In genomic region chr17:78753316-78754250, GRCh38 we compare ENCODE assay signal across 19 cellular contexts. TPM values are rescaled to one million over a fixed set of nuclear protein-coding genes. Genes with fewer than 3 reads are reported as not detected.
A peak's percentile ranks its signal among the peaks of the same experiment; 100 is the strongest.
DNase-seq lines count a peak whose midpoint lies in the region; ATAC-seq, FAIRE-seq and TF ChIP-seq lines count a peak whose summit lies in the region.
"Had no signal": no experiment of that assay in that cellular context is flagged by ENCODE, and none has a peak within 500 bp of the region (broad histone marks: within the 10 kb centered on the region; RNA-seq: fewer than 3 reads in every experiment).

No MANE protein-coding gene starts in this region.

- H3K4me1 ChIP-seq in HepG2 (ENCODE audit: insufficient read depth, low read length): peaks cover 83% of the 10 kb centered on the region
- H3K4me1 ChIP-seq in right lobe of liver: peaks cover 0 to 58% (median 25%) of the 10 kb centered on the region in 4 donors
- peaks cover 25 to 61% (median 26%) of the 10 kb centered on the region in 4 donors for H3K4me1 ChIP-seq in upper lobe of left lung

- no peak for TF ChIP-seq EP300 in HepG2 (IDR thresholded peaks at IDR 0.05; ENCODE audit: low read depth in 2 of 2, low read length in 2 of 2)
- TF ChIP-seq EP300 in HepG2 (CRISPR knock-in tag; IDR thresholded peaks at IDR 0.05; ENCODE audit: borderline replicate concordance): no peak
- no peak for TF ChIP-seq EP300 in upper lobe of left lung (IDR thresholded peaks at IDR 0.05)

- H3K4me3 Mint-ChIP-seq in activated B cell treated with CpG ODN at 0.5 μM for 24 hours: no peak overlapping the region
- peak overlapping the region; percentile 34 for H3K4me3 Mint-ChIP-seq in central memory CD8-positive, alpha-beta T cell
- peak overlapping the region; percentile 64 for H3K4me3 Mint-ChIP-seq in stimulated activated naive CD8-positive, alpha-beta T cell treated with anti-CD3 and anti-CD28 coated beads, Interleukin-15, Interleukin-2, amounts not matched to agents 100 ng/mL and 50 ng/mL, for 24 hours

- H3K4me3 ChIP-seq in HepG2 (replicated peaks in 1 of 3; ENCODE audit: insufficient read depth in 1 of 3, low read depth in 2 of 3, low read length in 3 of 3) (no peak overlapping the region), right lobe of liver (no peak overlapping the region), upper lobe of left lung (no peak overlapping the region)
- H3K4me3 ChIP-seq: adrenal gland had no signal

- TF ChIP-seq RAD21 in HepG2 (CRISPR knock-in tag; IDR thresholded peaks at IDR 0.05): no peak

- H3K4me2 ChIP-seq in HepG2 (ENCODE audit: low read depth, low read length): no peak overlapping the region

- peaks cover 78% of the 10 kb centered on the region for H3K79me2 ChIP-seq in HepG2 (ENCODE audit: insufficient read depth, low read length)

- CTCF ChIA-PET in HepG2 (lab: Yijun Ruan, JAX; ENCODE audit: low intra/inter-chr PET ratio, low total read pairs) (no interaction called here), activated B cell treated with CpG ODN at 0.5 μM for 24 hours (lab: Charles Lee) (interaction anchor here (1.9 kb wide), 1 partner anchor 23 kb away, joined by 5 read pairs; no protein-coding TSS in a partner anchor)

- in situ Hi-C loops in HepG2 (cut with HindIII; ENCODE audit: extremely low pct_ligation_motif_present, low pct_unique_long_range_greater_than_20kb): no loop called here

- H3K4me1 Mint-ChIP-seq in activated B cell treated with CpG ODN at 0.5 μM for 24 hours: peaks cover 92% of the 10 kb centered on the region
- peaks cover 75% of the 10 kb centered on the region for H3K4me1 Mint-ChIP-seq in central memory CD8-positive, alpha-beta T cell
- peaks cover 94% of the 10 kb centered on the region for H3K4me1 Mint-ChIP-seq in stimulated activated naive CD8-positive, alpha-beta T cell treated with anti-CD3 and anti-CD28 coated beads, Interleukin-15, Interleukin-2, amounts not matched to agents 100 ng/mL and 50 ng/mL, for 24 hours (ENCODE audit: low read depth)

- DNase-seq in HepG2 (ENCODE audit: low spot score) (no peak), right lobe of liver (no peak), activated B cell treated with CpG ODN at 0.5 μM for 24 hours (no peak), upper lobe of left lung (no peak)
- DNase-seq in central memory CD8-positive, alpha-beta T cell (ENCODE audit: low spot score in 2 of 2): no peak
- DNase-seq: adrenal gland, cerebellar nuclear complex, DND-41, mesenchymal stem cell, MM.1S, NCI-H2081, NCI-H774, right cardiac atrium had no signal

- H4K20me1 ChIP-seq in HepG2 (ENCODE audit: insufficient read depth, low read length): no peaks in the 10 kb centered on the region

- no TSS peak for BruUV-seq in HepG2 (replicated peaks; lab: Mats Ljungman, UMichigan)

- intact Hi-C loops in HepG2 (cut with micrococcal nuclease; ENCODE audit: unreplicated experiment): no loop called here
- intact Hi-C loops in right lobe of liver (cut with DNase I): no loop called here
- intact Hi-C loops in activated B cell treated with CpG ODN at 0.5 μM for 24 hours (cut with micrococcal nuclease): no loop called here

- POLR2A ChIA-PET in HepG2 (lab: Yijun Ruan, JAX) (no interaction called here), activated B cell treated with CpG ODN at 0.5 μM for 24 hours (lab: Charles Lee) (interaction anchor here (0.7 to 0.9 kb wide), 2 partner anchors 17 to 52 kb away, joined by 3 to 4 read pairs; no protein-coding TSS in a partner anchor)

- no peak overlapping the region for H2AFZ ChIP-seq in HepG2 (ENCODE audit: low read length)

- H3K27ac ChIP-seq in HepG2 (ENCODE audit: extremely low read length, insufficient read depth, low read length) (peak overlapping the region; percentile 93), right lobe of liver (no peak overlapping the region), upper lobe of left lung (no peak overlapping the region)
- H3K27ac ChIP-seq: adrenal gland had no signal

- 97% methylated on average over 13 of the region's 13 CpGs for WGBS in HepG2 (ENCODE audit: low lambda C conversion rate)
- 72% methylated on average over 12 of the region's 13 CpGs for WGBS in right lobe of liver (ENCODE audit: insufficient coverage, low coverage, low lambda C conversion rate, missing lambda C conversion rate)
- 80 to 85% methylated on average over 13 of the region's 13 CpGs for WGBS in upper lobe of left lung, 2 donors

- no peaks in the 10 kb centered on the region for H3K36me3 ChIP-seq in HepG2 (replicated peaks in 1 of 2; ENCODE audit: control insufficient read depth in 1 of 2, insufficient read depth in 2 of 2, low read length in 2 of 2)
- no peaks in the 10 kb centered on the region for H3K36me3 ChIP-seq in right lobe of liver
- H3K36me3 ChIP-seq in upper lobe of left lung: no peaks in the 10 kb centered on the region
- H3K36me3 ChIP-seq: adrenal gland had no signal

- H3K9ac ChIP-seq in HepG2 (ENCODE audit: insufficient read depth, low read depth, low read length): no peak overlapping the region

- TF ChIP-seq CTCF in HepG2 (CRISPR knock-in tag; IDR thresholded peaks at IDR 0.05): no peak
- no peak for TF ChIP-seq CTCF in right lobe of liver (IDR thresholded peaks at IDR 0.05)
- no peak for TF ChIP-seq CTCF in activated B cell treated with CpG ODN at 0.5 μM for 24 hours (IDR thresholded peaks at IDR 0.05)
- TF ChIP-seq CTCF in upper lobe of left lung (IDR thresholded peaks at IDR 0.05): no peak

- H3K27me3 ChIP-seq in HepG2 (ENCODE audit: control insufficient read depth in 1 of 2, insufficient read depth in 2 of 2, low read length in 2 of 2) (no peaks in the 10 kb centered on the region), right lobe of liver (no peaks in the 10 kb centered on the region), upper lobe of left lung (no peaks in the 10 kb centered on the region)
- H3K27me3 ChIP-seq: adrenal gland had no signal

- H3K27me3 Mint-ChIP-seq in activated B cell treated with CpG ODN at 0.5 μM for 24 hours: no peaks in the 10 kb centered on the region
- no peaks in the 10 kb centered on the region for H3K27me3 Mint-ChIP-seq in central memory CD8-positive, alpha-beta T cell
- H3K27me3 Mint-ChIP-seq in stimulated activated naive CD8-positive, alpha-beta T cell treated with anti-CD3 and anti-CD28 coated beads, Interleukin-15, Interleukin-2, amounts not matched to agents 100 ng/mL and 50 ng/mL, for 24 hours: no peaks in the 10 kb centered on the region

- no peak for TF ChIP-seq POLR2A in HepG2 (IDR thresholded peaks at IDR 0.05; ENCODE audit: insufficient read depth in 1 of 2, low read depth in 2 of 2, low read length in 2 of 2)
- TF ChIP-seq POLR2A in right lobe of liver (IDR thresholded peaks at IDR 0.05): no peak
- TF ChIP-seq POLR2A in upper lobe of left lung (IDR thresholded peaks at IDR 0.05): no peak

- FAIRE-seq in HepG2 (lab: Jason Lieb, UNC): no peak
- FAIRE-seq: endothelial cell of umbilical vein, HTR-8/SVneo had no signal

- peak overlapping the region; percentile 86 for H3K27ac Mint-ChIP-seq in activated B cell treated with CpG ODN at 0.5 μM for 24 hours
- H3K27ac Mint-ChIP-seq in central memory CD8-positive, alpha-beta T cell (ENCODE audit: low read depth): no peak overlapping the region
- H3K27ac Mint-ChIP-seq in stimulated activated naive CD8-positive, alpha-beta T cell treated with anti-CD3 and anti-CD28 coated beads, Interleukin-15, Interleukin-2, amounts not matched to agents 100 ng/mL and 50 ng/mL, for 24 hours: peak overlapping the region; percentile 90

- no peaks in the 10 kb centered on the region for H3K9me3 ChIP-seq in HepG2 (ENCODE audit: low read length)
- H3K9me3 ChIP-seq in right lobe of liver: no peaks in the 10 kb centered on the region
- no peaks in the 10 kb centered on the region for H3K9me3 ChIP-seq in upper lobe of left lung
- H3K9me3 ChIP-seq: adrenal gland had no signal

- no peaks in the 10 kb centered on the region for H3K9me3 Mint-ChIP-seq in activated B cell treated with CpG ODN at 0.5 μM for 24 hours
- no peaks in the 10 kb centered on the region for H3K9me3 Mint-ChIP-seq in central memory CD8-positive, alpha-beta T cell
- H3K9me3 Mint-ChIP-seq in stimulated activated naive CD8-positive, alpha-beta T cell treated with anti-CD3 and anti-CD28 coated beads, Interleukin-15, Interleukin-2, amounts not matched to agents 100 ng/mL and 50 ng/mL, for 24 hours: no peaks in the 10 kb centered on the region

- no peak for ATAC-seq in HepG2
- ATAC-seq in right lobe of liver: no peak
- ATAC-seq in activated B cell treated with CpG ODN at 0.5 μM for 24 hours (ENCODE audit: low read depth): no peak
- no peak for ATAC-seq in central memory CD8-positive, alpha-beta T cell (replicated peaks; ENCODE audit: extremely low read depth, poor library complexity, severe bottlenecking)
- ATAC-seq in HG03432 (IDR thresholded peaks at IDR 0.05; ENCODE audit: unreplicated experiment): no peak
- ATAC-seq in upper lobe of left lung (ENCODE audit: low FRiP score in 2 of 2): no peak
- no peak for ATAC-seq in HG03139 (IDR thresholded peaks at IDR 0.05; ENCODE audit: unreplicated experiment)
- ATAC-seq: right cardiac atrium, Right ventricle myocardium inferior had no signal

- peaks cover 10% of the 10 kb centered on the region for H3K36me3 Mint-ChIP-seq in activated B cell treated with CpG ODN at 0.5 μM for 24 hours (ENCODE audit: low read depth)
- peaks cover 24% of the 10 kb centered on the region for H3K36me3 Mint-ChIP-seq in central memory CD8-positive, alpha-beta T cell (ENCODE audit: insufficient read depth)
- H3K36me3 Mint-ChIP-seq in stimulated activated naive CD8-positive, alpha-beta T cell treated with anti-CD3 and anti-CD28 coated beads, Interleukin-15, Interleukin-2, amounts not matched to agents 100 ng/mL and 50 ng/mL, for 24 hours (ENCODE audit: low read depth): no peaks in the 10 kb centered on the region

RNA-seq across cellular contexts. Expression of gene CYTH1, which starts 28.5 kb away (rescaled TPM):
- total RNA-seq in HepG2 (2016; rRNA removed; fragmentation: Illumina TruSeq; extraction: Trizol): 20.1 and 21.3 TPM in 2 replicates
- 4.6 and 4.8 TPM in 2 replicates for total RNA-seq in HepG2 (2016; cell fraction: cytosol; rRNA removed; fragmentation: Illumina TruSeq; extraction: Trizol; ENCODE audit: low read depth)
- 20.2 and 20.6 TPM in 2 replicates for total RNA-seq in HepG2 (2016; cell fraction: insoluble cytoplasmic fraction; rRNA removed; fragmentation: Illumina TruSeq; extraction: Trizol)
- 12.9 and 13.2 TPM in 2 replicates for total RNA-seq in HepG2 (2016; cell fraction: membrane; rRNA removed; fragmentation: Illumina TruSeq; extraction: Trizol)
- 21.3 and 24.7 TPM in 2 replicates for total RNA-seq in HepG2 (2016; cell fraction: nucleus; rRNA removed; fragmentation: Illumina TruSeq; extraction: Trizol)
- 48.9 and 66.5 TPM in 2 replicates for polyA plus RNA-seq in HepG2 (2011; rRNA removed)
- 36.2 and 36.3 TPM in 2 replicates for polyA plus RNA-seq in HepG2 (2011; cell fraction: cytosol; rRNA removed)
- polyA plus RNA-seq in HepG2 (2011; cell fraction: nucleus; rRNA removed): 233 and 263 TPM in 2 replicates
- 33.2 and 38.1 TPM in 2 replicates for polyA plus RNA-seq in HepG2 (2012)
- 2.0 TPM in 2 replicates for polyA plus RNA-seq in HepG2 (2016; cell fraction: cytosol; fragmentation: Illumina TruSeq; extraction: Trizol; ENCODE audit: low read depth)
- polyA plus RNA-seq in HepG2 (2016; cell fraction: insoluble cytoplasmic fraction; fragmentation: Illumina TruSeq; extraction: Trizol; ENCODE audit: low read depth): 22.9 and 27.1 TPM in 2 replicates
- polyA plus RNA-seq in HepG2 (2016; cell fraction: membrane; fragmentation: Illumina TruSeq; extraction: Trizol; ENCODE audit: low read depth): 7.5 and 8.2 TPM in 2 replicates
- polyA plus RNA-seq in HepG2 (2016; cell fraction: nucleus; fragmentation: Illumina TruSeq; extraction: Trizol; ENCODE audit: insufficient read depth, low read depth): 48.3 and 49.0 TPM in 2 replicates
- polyA minus RNA-seq in HepG2 (2011; rRNA and poly(A)+ RNA removed; ENCODE audit: low replicate concordance): 20.1 and 43.0 TPM in 2 replicates
- 16.4 and 17.8 TPM in 2 replicates for polyA minus RNA-seq in HepG2 (2011; cell fraction: cytosol; rRNA and poly(A)+ RNA removed)
- 66.4 and 72.6 TPM in 2 replicates for polyA minus RNA-seq in HepG2 (2011; cell fraction: nucleus; rRNA and poly(A)+ RNA removed)
- 10 to 100 TPM; 14.8 to 46.2 (median 28.8) TPM for total RNA-seq in right lobe of liver
- 368 and 391 TPM in 2 replicates for total RNA-seq in activated B cell treated with CpG ODN at 0.5 μM for 24 hours
- 100 to 1,000 TPM; 113 to 295 (median 121) TPM for total RNA-seq in upper lobe of left lung
